In genomic region chr1:220876511-220877347, GRCh38 we compare ENCODE assay signal across 11 cellular contexts. TPM values are rescaled to one million over a fixed set of nuclear protein-coding genes. Genes with fewer than 3 reads are reported as not detected.
DNase-seq lines count a peak whose midpoint lies in the region; ATAC-seq, FAIRE-seq and TF ChIP-seq lines count a peak whose summit lies in the region.
"Had no signal": no experiment of that assay in that cellular context is flagged by ENCODE, and none has a peak within 500 bp of the region (broad histone marks: within the 10 kb centered on the region; RNA-seq: fewer than 3 reads in every experiment).

No MANE protein-coding gene starts in this region.

- TF ChIP-seq POLR2A in GM12891 (IDR thresholded peaks at IDR 0.05; ENCODE audit: low read depth, low read length): no peak

- ATAC-seq in activated B cell treated with CpG ODN at 0.5 μM for 24 hours (ENCODE audit: low read depth): no peak
- no peak for ATAC-seq in PC-3
- ATAC-seq in HG03175 (IDR thresholded peaks at IDR 0.05; ENCODE audit: unreplicated experiment): no peak
- ATAC-seq: activated CD4-positive, CD25-positive, alpha-beta regulatory T cell treated with anti-CD3 and anti-CD28 coated beads, Interleukin-2, amount 50 U/mL, for 24 hours had no signal

- H3F3A ChIP-seq in PC-3 (ENCODE audit: low read length, unreplicated experiment): no peaks in the 10 kb centered on the region

- no TSS peak for BruUV-seq in PC-3 (replicated peaks; lab: Mats Ljungman, UMichigan)

- peaks cover 8% of the 10 kb centered on the region for H3K36me3 Mint-ChIP-seq in activated B cell treated with CpG ODN at 0.5 μM for 24 hours (ENCODE audit: low read depth)

- peaks cover 19% of the 10 kb centered on the region for H3K79me2 ChIP-seq in PC-3 (ENCODE audit: low read length)

- H3K9me3 Mint-ChIP-seq in activated B cell treated with CpG ODN at 0.5 μM for 24 hours: no peaks in the 10 kb centered on the region

- H3K9ac ChIP-seq in PC-3 (ENCODE audit: low read length): no peak overlapping the region

- POLR2A ChIA-PET in activated B cell treated with CpG ODN at 0.5 μM for 24 hours (lab: Charles Lee): interaction anchor here (0.5 to 4.2 kb wide), 12 partner anchors 10 to 1856 kb away, joined by 3 to 66 read pairs (median 5); no protein-coding TSS in a partner anchor
- POLR2A ChIA-PET in PC-3 (lab: Charles Lee; ENCODE audit: unreplicated experiment): no interaction called here

- peaks cover 46% of the 10 kb centered on the region for H3K4me1 Mint-ChIP-seq in activated B cell treated with CpG ODN at 0.5 μM for 24 hours

- H3K4me2 ChIP-seq in PC-3 (ENCODE audit: low read length): no peak overlapping the region

- peak overlapping the region; percentile 93 for H3K27ac Mint-ChIP-seq in activated B cell treated with CpG ODN at 0.5 μM for 24 hours

- TF ChIP-seq CTCF in activated B cell treated with CpG ODN at 0.5 μM for 24 hours (IDR thresholded peaks at IDR 0.05) (no peak), right atrium auricular region (IDR thresholded peaks at IDR 0.05) (no peak), PC-3 (conservative IDR thresholded peaks at IDR 0.05; ENCODE audit: low read depth, low read length) (no peak)

- CTCF ChIA-PET in activated B cell treated with CpG ODN at 0.5 μM for 24 hours (lab: Charles Lee) (interaction anchor here (0.8 to 8.3 kb wide), 8 partner anchors 9 to 1579 kb away, joined by 3 to 175 read pairs (median 13); no protein-coding TSS in a partner anchor), PC-3 (lab: Charles Lee) (no interaction called here)

- H4K20me1 ChIP-seq in PC-3 (ENCODE audit: low read length): no peaks in the 10 kb centered on the region

- H3K27me3 Mint-ChIP-seq in activated B cell treated with CpG ODN at 0.5 μM for 24 hours: peaks cover 2% of the 10 kb centered on the region

- H3K4me3 Mint-ChIP-seq in activated B cell treated with CpG ODN at 0.5 μM for 24 hours: peak overlapping the region; percentile 94

- H3K4me3 ChIP-seq in right atrium auricular region: peak overlapping the region; percentile 16 to 96
- H3K4me3 ChIP-seq in PC-3 (ENCODE audit: low read length): no peak overlapping the region

- H3K9me3 ChIP-seq in right atrium auricular region: no peaks in the 10 kb centered on the region
- no peaks in the 10 kb centered on the region for H3K9me3 ChIP-seq in PC-3 (ENCODE audit: low read length)

- H3K27me3 ChIP-seq in right atrium auricular region (no peaks in the 10 kb centered on the region), PC-3 (ENCODE audit: low read length) (no peaks in the 10 kb centered on the region)

- H3K36me3 ChIP-seq in right atrium auricular region: no peaks in the 10 kb centered on the region
- H3K36me3 ChIP-seq in PC-3 (ENCODE audit: low read depth, low read length): no peaks in the 10 kb centered on the region

- FAIRE-seq in GM12891 (lab: Jason Lieb, UNC): no peak

- H2AFZ ChIP-seq in PC-3 (ENCODE audit: low read length): no peak overlapping the region

- H3K27ac ChIP-seq in right atrium auricular region (peak overlapping the region; percentile 93 to 98), PC-3 (ENCODE audit: low read length) (no peak overlapping the region)

- H3K9me2 ChIP-seq in PC-3 (replicated peaks; ENCODE audit: low read length): no peaks in the 10 kb centered on the region

- DNase-seq in GM12891 (ENCODE audit: insufficient read length, low spot score) (no peak), activated B cell treated with CpG ODN at 0.5 μM for 24 hours (peak; percentile 37), right atrium auricular region (ENCODE audit: low spot score) (peak; percentile 76), posterior vena cava (ENCODE audit: low spot score) (peak; percentile 88), NCI-H446 treated with DMSO at 0.1 percent for 48 hours (lab: John Stamatoyannopoulos, UW) (no peak), PC-3 (no peak), hippocampal formation (lab: John Stamatoyannopoulos, UW) (no peak)
- DNase-seq: DMS79, foreskin melanocyte had no signal

- intact Hi-C loops in activated B cell treated with CpG ODN at 0.5 μM for 24 hours (cut with micrococcal nuclease): loop anchor here (5.0 kb wide), 4 partner anchors 281 to 1766 kb away; no protein-coding TSS in a partner anchor
- intact Hi-C loops in posterior vena cava (cut with DNase I): loop anchor here (5.0 to 10.0 kb wide), 2 partner anchors 558 to 561 kb away; no protein-coding TSS in a partner anchor
- intact Hi-C loops in PC-3 (cut with micrococcal nuclease): no loop called here

- H3K4me1 ChIP-seq in right atrium auricular region: peaks cover 0 to 44% of the 10 kb centered on the region in 2 donors
- H3K4me1 ChIP-seq in PC-3 (ENCODE audit: insufficient read depth, low read length): peaks cover 16% of the 10 kb centered on the region; the same call in 1 of the 2 replicates

TF ChIP-seq in GM12891, 5 proteins besides CTCF, POLR2A, EP300 and RAD21:
- TF ChIP-seq TAF1 (IDR thresholded peaks at IDR 0.05; ENCODE audit: low read depth, low read length): no peak
- no peak for TF ChIP-seq POU2F2 (IDR thresholded peaks at IDR 0.05; ENCODE audit: low read depth, low read length)
- TF ChIP-seq SPI1 (IDR thresholded peaks at IDR 0.05; ENCODE audit: low read depth, low read length): peak; percentile 47
- no peak for TF ChIP-seq POLR2AphosphoS5 (IDR thresholded peaks at IDR 0.05; ENCODE audit: low read depth, low read length)
- no peak for TF ChIP-seq PAX5 (IDR thresholded peaks at IDR 0.05; ENCODE audit: insufficient read depth, low read length, severe bottlenecking)

RNA-seq across cellular contexts. Expression of gene HLX, which starts 2.5 kb away (rescaled TPM):
- polyA plus RNA-seq in GM12891 (2012; ENCODE audit: low read depth, missing spikeins): 0.09 TPM
- total RNA-seq in activated B cell treated with CpG ODN at 0.5 μM for 24 hours: 3.2 and 4.6 TPM in 2 replicates
- total RNA-seq in right atrium auricular region: 1 to 10 TPM; 5.5 to 6.2 TPM
- 10 to 100 TPM; 16.2 to 22.1 TPM for total RNA-seq in posterior vena cava
- total RNA-seq in PC-3 (2014; rRNA removed): 4.0 and 8.1 TPM in 2 replicates

Comparison
In these comparisons a context has a peak if more than half of its experiments do, and no peak if none do; other contexts are left out.
1. DNase-seq: peak in activated B cell treated with CpG ODN at 0.5 μM for 24 hours (single experiment), right atrium auricular region (single experiment) and posterior vena cava (single experiment); none in GM12891 (single experiment), NCI-H446 treated with DMSO at 0.1 percent for 48 hours (single experiment), PC-3 (single experiment) and hippocampal formation (0 of 2).